In the genomic region with DNA sequence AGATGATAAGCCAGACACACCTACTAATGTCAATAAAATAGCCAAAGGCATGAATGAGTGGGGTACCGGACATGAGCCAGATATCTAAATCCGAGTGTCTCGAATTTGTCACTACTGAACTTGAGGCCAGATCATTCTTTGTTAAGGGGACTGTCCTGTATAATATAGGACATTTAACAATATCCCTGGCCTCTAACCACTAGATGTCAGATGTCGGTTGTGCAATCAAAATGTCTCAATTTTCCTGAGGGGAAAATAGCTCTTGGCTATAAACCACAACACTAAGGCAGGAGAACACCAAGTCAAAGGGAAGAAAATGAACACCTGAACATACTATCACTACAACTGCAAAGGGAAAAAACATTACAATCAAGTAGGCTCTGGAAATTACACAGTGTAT, we compare ENCODE assay signal across 15 cellular contexts.
DNase-seq lines count a peak whose midpoint lies in the region; ATAC-seq and TF ChIP-seq lines count a peak whose summit lies in the region.
"Had no signal": no experiment of that assay in that cellular context is flagged by ENCODE, and none has a peak within 500 bp of the region (broad histone marks: within the 10 kb centered on the region; RNA-seq: fewer than 3 reads in every experiment).

No MANE protein-coding gene starts in this region.

- no peak overlapping the region for H4K8ac ChIP-seq in H9 (replicated peaks; ENCODE audit: insufficient read length, low read depth, low read length)

- H2BK12ac ChIP-seq in H9 (ENCODE audit: insufficient read length, low read depth, low read length), result no peak overlapping the region

- H2BK5ac ChIP-seq in H9 (ENCODE audit: insufficient read length, low read length), result no peak overlapping the region

- no peaks in the 10 kb centered on the region for H3K36me3 Mint-ChIP-seq in H9 (ENCODE audit: insufficient read depth in 1 of 3, low read depth in 3 of 3)
- H3K36me3 Mint-ChIP-seq: CD8-positive, alpha-beta memory T cell had no signal

- no peak overlapping the region for H3K4me3 Mint-ChIP-seq in H9
- H3K4me3 Mint-ChIP-seq: CD8-positive, alpha-beta memory T cell had no signal

- no peak overlapping the region for H3K23ac ChIP-seq in H9 (ENCODE audit: insufficient read length, low read depth, low read length)

- H3K23me2 ChIP-seq in H9 (ENCODE audit: insufficient read length, low read depth, low read length, poor library complexity, severe bottlenecking), result no peaks in the 10 kb centered on the region

- H2BK120ac ChIP-seq in H9 (ENCODE audit: low read depth, low read length, poor library complexity, severe bottlenecking), result no peak overlapping the region

- H3K4me3 ChIP-seq in LNCaP clone FGC (ENCODE audit: low read depth, low read length), result no peak overlapping the region
- no peak overlapping the region for H3K4me3 ChIP-seq in psoas muscle
- H3K4me3 ChIP-seq: BLaER1 had no signal

- no peak overlapping the region for H3K9ac ChIP-seq in H9 (ENCODE audit: extremely low read depth, insufficient read length, low read length)
- H3K9ac ChIP-seq: BLaER1 had no signal

- H3K4me2 ChIP-seq in H9 (ENCODE audit: insufficient read depth, insufficient read length, low read length), result no peak overlapping the region
- H3K4me2 ChIP-seq: BLaER1 had no signal

- DNase-seq in H9, result no peak
- no peak for DNase-seq in LNCaP clone FGC (ENCODE audit: low read depth)
- DNase-seq in psoas muscle, result no peak
- DNase-seq in sciatic nerve (ENCODE audit: low spot score), result no peak
- DNase-seq: CD8-positive, alpha-beta memory T cell; DND-41; GOT3; NCI-H1048; NCI-H69; SIG-M5; SW 1271 had no signal

- H3K9me3 Mint-ChIP-seq in H9, result no peaks in the 10 kb centered on the region

- H3K4me1 ChIP-seq in H9 (ENCODE audit: insufficient read depth, low read length) (no peaks in the 10 kb centered on the region), psoas muscle (no peaks in the 10 kb centered on the region)
- H3K4me1 ChIP-seq: BLaER1 had no signal

- H2BK20ac ChIP-seq in H9 (ENCODE audit: low read depth, low read length, poor library complexity, severe bottlenecking), result no peak overlapping the region

- no peak overlapping the region for H2AFZ ChIP-seq in H9 (ENCODE audit: low read length)

- H4K91ac ChIP-seq in H9 (ENCODE audit: insufficient read length, low read depth, low read length), result no peak overlapping the region

- H3T11ph ChIP-seq in H9 (ENCODE audit: low read length), result no peak overlapping the region

- ATAC-seq in psoas muscle (peak; percentile 58 to 85 (median 73)), HG02870 (IDR thresholded peaks at IDR 0.05; ENCODE audit: unreplicated experiment) (no peak), sciatic nerve (no peak), HG02938 (IDR thresholded peaks at IDR 0.05; ENCODE audit: unreplicated experiment) (no peak)

- no peak overlapping the region for H4K5ac ChIP-seq in H9 (ENCODE audit: insufficient read length, low read depth, low read length)

- TF ChIP-seq CTCF in H9 (conservative IDR thresholded peaks at IDR 0.05) (peak; percentile 20; the same call in 1 of the 3 replicates), LNCaP clone FGC (IDR thresholded peaks at IDR 0.05; ENCODE audit: control insufficient read depth, extremely low read depth, insufficient read depth) (peak; percentile 31), VCaP (conservative IDR thresholded peaks at IDR 0.05) (peak; percentile 44), psoas muscle (IDR thresholded peaks at IDR 0.05) (no peak)

- H3K14ac ChIP-seq in H9 (ENCODE audit: insufficient read depth, low read length), result no peak overlapping the region

- H3K79me1 ChIP-seq in H9 (ENCODE audit: insufficient read depth, low read depth, low read length, poor library complexity, severe bottlenecking), result no peaks in the 10 kb centered on the region

- no CpG with 5 or more reads among the region's 4 CpGs for WGBS in H9 (ENCODE audit: extremely low coverage, insufficient read length, low lambda C conversion rate)
- WGBS in psoas muscle, 3 donors, result 39 to 67% (median 43%) methylated on average over 4 of the region's 4 CpGs

- H3K27ac Mint-ChIP-seq in H9, result no peak overlapping the region
- H3K27ac Mint-ChIP-seq: CD8-positive, alpha-beta memory T cell had no signal

- H3K4ac ChIP-seq in H9 (ENCODE audit: low read depth, low read length), result no peak overlapping the region

- no peak overlapping the region for H3K56ac ChIP-seq in H9 (ENCODE audit: insufficient read length, low read depth, low read length)

- no peaks in the 10 kb centered on the region for H3K9me3 ChIP-seq in H9 (ENCODE audit: control insufficient read depth, low read depth, low read length)
- no peaks in the 10 kb centered on the region for H3K9me3 ChIP-seq in psoas muscle
- H3K9me3 ChIP-seq: BLaER1 had no signal

- no peak overlapping the region for H2AK5ac ChIP-seq in H9 (ENCODE audit: insufficient read length, low read length)

- H3K4me1 Mint-ChIP-seq in H9, result no peaks in the 10 kb centered on the region
- H3K4me1 Mint-ChIP-seq: CD8-positive, alpha-beta memory T cell had no signal

- no peak overlapping the region for H3K27ac ChIP-seq in H9 (ENCODE audit: insufficient read length, low read depth, low read length)
- no peak overlapping the region for H3K27ac ChIP-seq in VCaP
- peak overlapping the region; percentile 1 for H3K27ac ChIP-seq in psoas muscle
- H3K27ac ChIP-seq: BLaER1 had no signal

- H2BK15ac ChIP-seq in H9 (ENCODE audit: low read depth, low read length), result no peak overlapping the region

- H4K20me1 ChIP-seq in H9 (ENCODE audit: control insufficient read depth, insufficient read depth, insufficient read length), result no peaks in the 10 kb centered on the region
- H4K20me1 ChIP-seq: BLaER1 had no signal

- H3K27me3 Mint-ChIP-seq in H9 (ENCODE audit: low read depth), result no peaks in the 10 kb centered on the region
- H3K27me3 Mint-ChIP-seq: CD8-positive, alpha-beta memory T cell had no signal

- intact Hi-C loops in psoas muscle (cut with DNase I), result no loop called here
- intact Hi-C loops in sciatic nerve (cut with DNase I), result no loop called here

- H3K27me3 ChIP-seq in H9 (ENCODE audit: insufficient read depth, low read length), result no peaks in the 10 kb centered on the region
- no peaks in the 10 kb centered on the region for H3K27me3 ChIP-seq in psoas muscle (ENCODE audit: insufficient read depth in 3 of 3, low read length in 2 of 3)
- H3K27me3 ChIP-seq: BLaER1 had no signal

- no peak overlapping the region for H3K18ac ChIP-seq in H9 (ENCODE audit: insufficient read length, low read depth, low read length)

- no peaks in the 10 kb centered on the region for H3K79me2 ChIP-seq in H9 (ENCODE audit: insufficient read depth, low read length)

- H3K36me3 ChIP-seq in psoas muscle (ENCODE audit: insufficient read depth in 1 of 2, low read depth in 1 of 2), result no peaks in the 10 kb centered on the region
- H3K36me3 ChIP-seq: BLaER1 had no signal

Comparison
In these comparisons a context has a peak if more than half of its experiments do, and no peak if none do; other contexts are left out.
1. ATAC-seq: peak in psoas muscle (4 of 4); none in HG02870 (single experiment), sciatic nerve (single experiment) and HG02938 (single experiment).